ENCODE assay signal across 8 cellular contexts in genomic region chr17:33674685-33675084, GRCh38.
DNase-seq lines count a peak whose midpoint lies in the region; ATAC-seq and TF ChIP-seq lines count a peak whose summit lies in the region.

No MANE protein-coding gene starts in this region.

- no peak overlapping the region for H3K4me2 ChIP-seq in GM23338

- peak; percentile 59 for DNase-seq in COLO829 (ENCODE audit: low spot score)
- DNase-seq in GM23338 (ENCODE audit: low spot score) = peak; percentile 80
- DNase-seq in NCI-H748 (lab: John Stamatoyannopoulos, UW; ENCODE audit: unreplicated experiment) = peak; percentile 18
- peak; percentile 66 to 67 for DNase-seq in activated T-cell treated with anti-CD3 and anti-CD28 coated beads, Interleukin-2, amount 50 U/mL, for 48 hours
- peak; percentile 10 to 26 for DNase-seq in foreskin keratinocyte
- DNase-seq in omental fat pad (ENCODE audit: low spot score) = peak; percentile 50
- DNase-seq in aorta = peak in 1 of 2 donors; percentile 53

- no peaks in the 10 kb centered on the region for H3K36me3 Mint-ChIP-seq in GM23338 (ENCODE audit: low read depth)

- no peak overlapping the region for H2AFZ ChIP-seq in GM23338

- H3K36me3 ChIP-seq in GM23338 (ENCODE audit: insufficient read depth) (no peaks in the 10 kb centered on the region), aorta (ENCODE audit: control insufficient read depth in 1 of 2, insufficient read depth in 2 of 2, low read length in 1 of 2) (no peaks in the 10 kb centered on the region)

- H3K4me1 Mint-ChIP-seq in GM23338 = no peaks in the 10 kb centered on the region; the same call in 2 of the 3 replicates

- ATAC-seq in GM23338 = peak; percentile 99
- peak; percentile 94 for ATAC-seq in foreskin keratinocyte
- peak; percentile 81 for ATAC-seq in omental fat pad (ENCODE audit: low FRiP score)
- ATAC-seq in aorta (ENCODE audit: low FRiP score) = peak; percentile 84
- no peak for ATAC-seq in GM21619 (IDR thresholded peaks at IDR 0.05; ENCODE audit: unreplicated experiment)

- WGBS in aorta, 2 donors = 27 to 28% methylated on average over 8 of the region's 8 CpGs

- H3K4me3 ChIP-seq in GM23338 = no peak overlapping the region
- no peak overlapping the region for H3K4me3 ChIP-seq in aorta (ENCODE audit: low read length in 2 of 2)

- no peaks in the 10 kb centered on the region for H3K27me3 Mint-ChIP-seq in GM23338 (ENCODE audit: insufficient read depth, low read depth, poor library complexity)

- TF ChIP-seq CTCF in GM23338 (conservative IDR thresholded peaks at IDR 0.05; ENCODE audit: low read depth in 2 of 2) (peak; percentile 73 to 75), foreskin keratinocyte (conservative IDR thresholded peaks at IDR 0.05) (peak; percentile 75), omental fat pad (IDR thresholded peaks at IDR 0.05) (peak in 1 of 3 donors; percentile 38)

- no peaks in the 10 kb centered on the region for H3K27me3 ChIP-seq in GM23338 (ENCODE audit: insufficient read depth)
- peaks cover 2% of the 10 kb centered on the region for H3K27me3 ChIP-seq in foreskin keratinocyte
- H3K27me3 ChIP-seq in aorta (ENCODE audit: control insufficient read depth in 1 of 2, insufficient read depth in 2 of 2, low read length in 1 of 2) = no peaks in the 10 kb centered on the region

- H3K9me3 Mint-ChIP-seq in GM23338 = no peaks in the 10 kb centered on the region

- no peak overlapping the region for H3K27ac Mint-ChIP-seq in GM23338

- no peaks in the 10 kb centered on the region for H3K4me1 ChIP-seq in GM23338 (ENCODE audit: insufficient read depth)
- no peaks in the 10 kb centered on the region for H3K4me1 ChIP-seq in foreskin keratinocyte
- no peaks in the 10 kb centered on the region for H3K4me1 ChIP-seq in aorta (ENCODE audit: control insufficient read depth in 1 of 2, insufficient read depth in 2 of 2, low read length in 2 of 2)

- H3K79me2 ChIP-seq in GM23338 (replicated peaks; ENCODE audit: insufficient read depth) = no peaks in the 10 kb centered on the region

- intact Hi-C loops in aorta (cut with DNase I) = loop anchor here (5.0 to 10.0 kb wide), 4 partner anchors 150 to 650 kb away; no protein-coding TSS in a partner anchor

- no peak overlapping the region for H3K4me3 Mint-ChIP-seq in GM23338

- H3K27ac ChIP-seq in GM23338 (ENCODE audit: low read depth) (no peak overlapping the region), foreskin keratinocyte (no peak overlapping the region), aorta (ENCODE audit: low read depth in 1 of 2, low read length in 2 of 2) (no peak overlapping the region)

- no peaks in the 10 kb centered on the region for H3K9me3 ChIP-seq in aorta (ENCODE audit: control insufficient read depth, low read length)

- no peaks in the 10 kb centered on the region; the same call in 1 of the 2 replicates for H4K20me1 ChIP-seq in GM23338 (replicated peaks; ENCODE audit: insufficient read depth)

- H3F3A ChIP-seq in GM23338 (replicated peaks; ENCODE audit: low read depth) = no peaks in the 10 kb centered on the region

- no peaks in the 10 kb centered on the region for H3K9me2 ChIP-seq in GM23338 (ENCODE audit: insufficient read depth)

TF ChIP-seq in GM23338, 12 proteins besides CTCF, POLR2A, EP300 and RAD21 (continues in another document):
- TF ChIP-seq CREB1 (CRISPR knock-in tag; IDR thresholded peaks at IDR 0.05; ENCODE audit: low read depth) (no peak), EZH2phosphoT487 (IDR thresholded peaks at IDR 0.05; ENCODE audit: unreplicated experiment) (no peak), JUNB (IDR thresholded peaks at IDR 0.05; ENCODE audit: unreplicated experiment) (no peak), POLR2AphosphoS5 (IDR thresholded peaks at IDR 0.05; ENCODE audit: low read depth) (no peak)
- TF ChIP-seq, protein P1, sequence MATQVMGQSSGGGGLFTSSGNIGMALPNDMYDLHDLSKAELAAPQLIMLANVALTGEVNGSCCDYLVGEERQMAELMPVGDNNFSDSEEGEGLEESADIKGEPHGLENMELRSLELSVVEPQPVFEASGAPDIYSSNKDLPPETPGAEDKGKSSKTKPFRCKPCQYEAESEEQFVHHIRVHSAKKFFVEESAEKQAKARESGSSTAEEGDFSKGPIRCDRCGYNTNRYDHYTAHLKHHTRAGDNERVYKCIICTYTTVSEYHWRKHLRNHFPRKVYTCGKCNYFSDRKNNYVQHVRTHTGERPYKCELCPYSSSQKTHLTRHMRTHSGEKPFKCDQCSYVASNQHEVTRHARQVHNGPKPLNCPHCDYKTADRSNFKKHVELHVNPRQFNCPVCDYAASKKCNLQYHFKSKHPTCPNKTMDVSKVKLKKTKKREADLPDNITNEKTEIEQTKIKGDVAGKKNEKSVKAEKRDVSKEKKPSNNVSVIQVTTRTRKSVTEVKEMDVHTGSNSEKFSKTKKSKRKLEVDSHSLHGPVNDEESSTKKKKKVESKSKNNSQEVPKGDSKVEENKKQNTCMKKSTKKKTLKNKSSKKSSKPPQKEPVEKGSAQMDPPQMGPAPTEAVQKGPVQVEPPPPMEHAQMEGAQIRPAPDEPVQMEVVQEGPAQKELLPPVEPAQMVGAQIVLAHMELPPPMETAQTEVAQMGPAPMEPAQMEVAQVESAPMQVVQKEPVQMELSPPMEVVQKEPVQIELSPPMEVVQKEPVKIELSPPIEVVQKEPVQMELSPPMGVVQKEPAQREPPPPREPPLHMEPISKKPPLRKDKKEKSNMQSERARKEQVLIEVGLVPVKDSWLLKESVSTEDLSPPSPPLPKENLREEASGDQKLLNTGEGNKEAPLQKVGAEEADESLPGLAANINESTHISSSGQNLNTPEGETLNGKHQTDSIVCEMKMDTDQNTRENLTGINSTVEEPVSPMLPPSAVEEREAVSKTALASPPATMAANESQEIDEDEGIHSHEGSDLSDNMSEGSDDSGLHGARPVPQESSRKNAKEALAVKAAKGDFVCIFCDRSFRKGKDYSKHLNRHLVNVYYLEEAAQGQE (IDR thresholded peaks at IDR 0.05; ENCODE audit: unreplicated experiment) = no peak
- TF ChIP-seq, protein P2, sequence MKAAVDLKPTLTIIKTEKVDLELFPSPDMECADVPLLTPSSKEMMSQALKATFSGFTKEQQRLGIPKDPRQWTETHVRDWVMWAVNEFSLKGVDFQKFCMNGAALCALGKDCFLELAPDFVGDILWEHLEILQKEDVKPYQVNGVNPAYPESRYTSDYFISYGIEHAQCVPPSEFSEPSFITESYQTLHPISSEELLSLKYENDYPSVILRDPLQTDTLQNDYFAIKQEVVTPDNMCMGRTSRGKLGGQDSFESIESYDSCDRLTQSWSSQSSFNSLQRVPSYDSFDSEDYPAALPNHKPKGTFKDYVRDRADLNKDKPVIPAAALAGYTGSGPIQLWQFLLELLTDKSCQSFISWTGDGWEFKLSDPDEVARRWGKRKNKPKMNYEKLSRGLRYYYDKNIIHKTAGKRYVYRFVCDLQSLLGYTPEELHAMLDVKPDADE (IDR thresholded peaks at IDR 0.05) = no peak
